ENCODE assay signal across 1 cellular context in genomic region chr7:151313857-151314256, GRCh38.
TF ChIP-seq lines count a peak whose summit lies in the region.

No MANE protein-coding gene starts in this region.

TF ChIP-seq in HepG2, 621 proteins besides CTCF, POLR2A, EP300 and RAD21 (continued from another document):
- no peak for TF ChIP-seq LRRFIP1 (CRISPR knock-in tag; conservative IDR thresholded peaks at IDR 0.05)
